31 cellular contexts compared by ENCODE assay signal in genomic region chr2:102764083-102764482, GRCh38. TPM values are rescaled to one million over a fixed set of nuclear protein-coding genes. Genes with fewer than 3 reads are reported as not detected.
A peak's percentile ranks its signal among the peaks of the same experiment; 100 is the strongest.
DNase-seq lines count a peak whose midpoint lies in the region; ATAC-seq and TF ChIP-seq lines count a peak whose summit lies in the region.
"Had no signal": no experiment of that assay in that cellular context is flagged by ENCODE, and none has a peak within 500 bp of the region (broad histone marks: within the 10 kb centered on the region; RNA-seq: fewer than 3 reads in every experiment).

No MANE protein-coding gene starts in this region.

- POLR2A ChIA-PET in IMR-90 (lab: Charles Lee; ENCODE audit: unreplicated experiment): no interaction called here

- H3K4me3 ChIP-seq in IMR-90 (ENCODE audit: insufficient read depth, low read depth, low read length): no peak overlapping the region
- H3K4me3 ChIP-seq in fibroblast of mammary gland (ENCODE audit: control insufficient read depth, low read depth, low read length): no peak overlapping the region
- no peak overlapping the region for H3K4me3 ChIP-seq in WERI-Rb-1 (ENCODE audit: low read depth, low read length)
- H3K4me3 ChIP-seq: BLaER1, cardiac muscle cell, GM23248, hepatocyte, Peyer's patch, sigmoid colon had no signal

- CTCF ChIA-PET in IMR-90 (lab: Yijun Ruan, JAX): interaction anchor here (0.6 to 3.1 kb wide), 3 partner anchors 11 to 232 kb away, joined by 4 to 12 read pairs (median 4); no protein-coding TSS in a partner anchor

- no peak overlapping the region for H4K91ac ChIP-seq in IMR-90 (ENCODE audit: insufficient read depth, low read depth, low read length)

- H2BK20ac ChIP-seq in IMR-90 (ENCODE audit: low read depth, low read length): no peak overlapping the region

- no peak overlapping the region for H3K4ac ChIP-seq in IMR-90 (ENCODE audit: low read depth, low read length)

- H2BK120ac ChIP-seq in IMR-90 (ENCODE audit: low read depth, low read length): no peak overlapping the region

- H3K4me2 ChIP-seq in IMR-90 (ENCODE audit: low read depth, low read length): no peak overlapping the region
- H3K4me2 ChIP-seq: BLaER1, hepatocyte had no signal

- in situ Hi-C loops in Caki2 (cut with HindIII; ENCODE audit: low pct_unique_long_range_greater_than_20kb, low sequenced_read_pairs): no loop called here
- in situ Hi-C loops in IMR-90 (cut with MboI; ENCODE audit: low sequenced_read_pairs): no loop called here

- no peaks in the 10 kb centered on the region for H3K27me3 Mint-ChIP-seq in nephron (ENCODE audit: low read depth)
- H3K27me3 Mint-ChIP-seq: activated CD4-positive, alpha-beta T cell treated with anti-CD3 and anti-CD28 coated beads, Interleukin-2, amount 10 ng/mL, durations not matched to agents 24 days and 14 days; memory B cell had no signal

- peaks cover 22% of the 10 kb centered on the region for H3K4me1 Mint-ChIP-seq in nephron
- H3K4me1 Mint-ChIP-seq: activated CD4-positive, alpha-beta T cell treated with anti-CD3 and anti-CD28 coated beads, Interleukin-2, amount 10 ng/mL, durations not matched to agents 24 days and 14 days; memory B cell; neural crest cell; stimulated activated effector memory CD8-positive, alpha-beta T cell treated with anti-CD3 and anti-CD28 coated beads, Interleukin-12 subunit alpha, Interleukin-12 subunit beta, amount 100 ng/mL, for 72 hours had no signal

- WGBS in IMR-90 (ENCODE audit: extremely low coverage in 2 of 2, insufficient read length in 1 of 2), 2 experiments: no CpG with 5 or more reads among the region's 6 CpGs

- no peak overlapping the region for H3K18ac ChIP-seq in IMR-90 (ENCODE audit: low read depth, low read length)

- H3K4me1 ChIP-seq in IMR-90 (ENCODE audit: control insufficient read depth, insufficient read depth, low read length): no peaks in the 10 kb centered on the region
- H3K4me1 ChIP-seq: parathyroid adenoma, Peyer's patch, sigmoid colon had no signal

- BruUV-seq in IMR-90 (replicated peaks; lab: Mats Ljungman, UMichigan): no TSS peak

- no peak overlapping the region for H3K27ac Mint-ChIP-seq in nephron
- H3K27ac Mint-ChIP-seq: activated CD4-positive, alpha-beta T cell treated with anti-CD3 and anti-CD28 coated beads, Interleukin-2, amount 10 ng/mL, durations not matched to agents 24 days and 14 days; activated naive CD4-positive, alpha-beta T cell treated with anti-CD3 and anti-CD28 coated beads, Interleukin-2, amount 50 U/mL, for 72 hours; memory B cell; stimulated activated effector memory CD8-positive, alpha-beta T cell treated with anti-CD3 and anti-CD28 coated beads, Interleukin-12 subunit alpha, Interleukin-12 subunit beta, amount 100 ng/mL, for 72 hours had no signal

- H3K9ac ChIP-seq in IMR-90 (ENCODE audit: low read depth, low read length): no peak overlapping the region
- H3K9ac ChIP-seq: BLaER1, GM23248, parathyroid adenoma had no signal

- H4K5ac ChIP-seq in IMR-90 (ENCODE audit: low read depth, low read length): no peak overlapping the region

- peaks cover 21% of the 10 kb centered on the region for H3K36me3 Mint-ChIP-seq in nephron (ENCODE audit: low read depth)
- H3K36me3 Mint-ChIP-seq: stimulated activated effector memory CD8-positive, alpha-beta T cell treated with anti-CD3 and anti-CD28 coated beads, Interleukin-12 subunit alpha, Interleukin-12 subunit beta, amount 100 ng/mL, for 72 hours had no signal

- no peak overlapping the region for H3K27ac ChIP-seq in IMR-90 (ENCODE audit: insufficient read depth, low read length)
- H3K27ac ChIP-seq in WERI-Rb-1: no peak overlapping the region
- H3K27ac ChIP-seq: BLaER1, cardiac muscle cell, GM23248, hepatocyte, parathyroid adenoma, Peyer's patch, sigmoid colon had no signal

- no peak overlapping the region for H3K56ac ChIP-seq in IMR-90 (ENCODE audit: extremely low read depth, insufficient read depth, low read length)

- no peaks in the 10 kb centered on the region for H4K20me1 ChIP-seq in IMR-90 (ENCODE audit: insufficient read depth, low read length)
- H4K20me1 ChIP-seq: BLaER1 had no signal

- H3K36me3 ChIP-seq in IMR-90 (ENCODE audit: control insufficient read depth, insufficient read depth, low read length) (no peaks in the 10 kb centered on the region), WERI-Rb-1 (no peaks in the 10 kb centered on the region)
- H3K36me3 ChIP-seq: cardiac muscle cell, Peyer's patch, sigmoid colon had no signal

- no peak overlapping the region for H2AK5ac ChIP-seq in IMR-90 (ENCODE audit: low read depth, low read length)

- dilution Hi-C loops in IMR-90 (cut with HindIII; ENCODE audit: low sequenced_read_pairs, unreplicated experiment): no loop called here

- H2BK15ac ChIP-seq in IMR-90 (ENCODE audit: low read depth, low read length): no peak overlapping the region

- no peak overlapping the region for H4K8ac ChIP-seq in IMR-90 (ENCODE audit: low read depth in 2 of 2, low read length in 2 of 2)

- H3K27me3 ChIP-seq in IMR-90 (ENCODE audit: control insufficient read depth, insufficient read depth, low read length) (no peaks in the 10 kb centered on the region), WERI-Rb-1 (ENCODE audit: insufficient read depth, low read depth, severe bottlenecking) (no peaks in the 10 kb centered on the region)
- H3K27me3 ChIP-seq: BLaER1, cardiac muscle cell, hepatocyte, Peyer's patch, sigmoid colon had no signal

- H3K4me3 Mint-ChIP-seq in nephron: peak overlapping the region in 2 of 3 experiments; percentile 71 to 77
- H3K4me3 Mint-ChIP-seq: activated CD4-positive, alpha-beta T cell treated with anti-CD3 and anti-CD28 coated beads, Interleukin-2, amount 10 ng/mL, durations not matched to agents 24 days and 14 days; memory B cell; neural crest cell; stimulated activated effector memory CD8-positive, alpha-beta T cell treated with anti-CD3 and anti-CD28 coated beads, Interleukin-12 subunit alpha, Interleukin-12 subunit beta, amount 100 ng/mL, for 72 hours had no signal

- H2AK9ac ChIP-seq in IMR-90 (replicated peaks; ENCODE audit: low read depth, low read length, poor library complexity): no peak overlapping the region

- TF ChIP-seq RAD21 in IMR-90 (IDR thresholded peaks at IDR 0.05; ENCODE audit: low read length): no peak

- no peak overlapping the region for H3K14ac ChIP-seq in IMR-90 (replicated peaks; ENCODE audit: low read depth, low read length)

- H2BK5ac ChIP-seq in IMR-90 (ENCODE audit: low read depth, low read length, poor library complexity, severe bottlenecking): no peak overlapping the region

- no peaks in the 10 kb centered on the region for H3K79me1 ChIP-seq in IMR-90 (ENCODE audit: low read depth in 1 of 2, low read length in 2 of 2)

- H3K9me3 ChIP-seq in IMR-90 (ENCODE audit: control insufficient read depth, insufficient read depth, low read length) (no peaks in the 10 kb centered on the region), WERI-Rb-1 (ENCODE audit: severe bottlenecking) (no peaks in the 10 kb centered on the region)
- H3K9me3 ChIP-seq: BLaER1, Peyer's patch, sigmoid colon had no signal

- intact Hi-C loops in IMR-90 (cut with micrococcal nuclease): no loop called here

- no peaks in the 10 kb centered on the region for H3K9me1 ChIP-seq in IMR-90 (ENCODE audit: insufficient read depth, low read length)

- no peaks in the 10 kb centered on the region for H3K9me3 Mint-ChIP-seq in nephron
- H3K9me3 Mint-ChIP-seq: activated CD4-positive, alpha-beta T cell treated with anti-CD3 and anti-CD28 coated beads, Interleukin-2, amount 10 ng/mL, durations not matched to agents 24 days and 14 days; activated naive CD4-positive, alpha-beta T cell treated with anti-CD3 and anti-CD28 coated beads, Interleukin-2, amount 50 U/mL, for 72 hours; memory B cell; neural crest cell; stimulated activated effector memory CD8-positive, alpha-beta T cell treated with anti-CD3 and anti-CD28 coated beads, Interleukin-12 subunit alpha, Interleukin-12 subunit beta, amount 100 ng/mL, for 72 hours had no signal

- H2AFZ ChIP-seq in IMR-90 (replicated peaks; ENCODE audit: low read length, poor library complexity): no peak overlapping the region
- H2AFZ ChIP-seq: GM23248, hepatocyte, parathyroid adenoma had no signal

- TF ChIP-seq POLR2A in IMR-90 (IDR thresholded peaks at IDR 0.05; ENCODE audit: low read depth, low read length): no peak

- ATAC-seq in IMR-90 (ENCODE audit: low read depth) (no peak), GM19463 (IDR thresholded peaks at IDR 0.05; ENCODE audit: unreplicated experiment) (no peak)
- ATAC-seq: esophagus mucosa; left colon; stimulated activated effector memory CD8-positive, alpha-beta T cell treated with anti-CD3 and anti-CD28 coated beads, Interleukin-12 subunit alpha, Interleukin-12 subunit beta, amount 100 ng/mL, for 72 hours had no signal

- no peak for TF ChIP-seq CTCF in IMR-90 (conservative IDR thresholded peaks at IDR 0.05; ENCODE audit: low read depth, low read length)
- TF ChIP-seq CTCF in fibroblast of mammary gland (conservative IDR thresholded peaks at IDR 0.05; ENCODE audit: control insufficient read depth, insufficient read depth, low read depth, low read length): no peak
- TF ChIP-seq CTCF in nephron (IDR thresholded peaks at IDR 0.05; ENCODE audit: unreplicated experiment in 3 of 3): no peak
- TF ChIP-seq CTCF in WERI-Rb-1 (IDR thresholded peaks at IDR 0.05; ENCODE audit: low read depth, low read length): no peak

- H3K23ac ChIP-seq in IMR-90 (ENCODE audit: low read depth, low read length): no peak overlapping the region

- DNase-seq in Caki2 (ENCODE audit: low read depth) (peak; percentile 27), IMR-90 (peak; percentile 20), fibroblast of mammary gland (ENCODE audit: low read depth) (peak; percentile 25), WERI-Rb-1 (no peak)
- no peak for DNase-seq in stimulated activated CD4-positive, alpha-beta T cell treated with anti-CD3 and anti-CD28 coated beads, Interleukin-1b, Interleukin-23, amount 100 ng/mL, for 48 hours
- DNase-seq: activated CD4-positive, alpha-beta T cell treated with anti-CD3 and anti-CD28 coated beads, Interleukin-2, amount 10 ng/mL, durations not matched to agents 24 days and 14 days; activated CD8-positive, alpha-beta memory T cell treated with anti-CD3 and anti-CD28 coated beads for 24 hours; activated T-cell treated with anti-CD3 and anti-CD28 coated beads for 4 hours; amygdala; cortex of kidney; DMS153; GM23248; left colon; NCI-H2171; NCI-H82; Peyer's patch; sigmoid colon; SW 1271; T1000; trophoblast cell had no signal

TF ChIP-seq in IMR-90, 13 proteins besides CTCF, POLR2A, EP300 and RAD21 (continues in another document):
- TF ChIP-seq RFX5 (IDR thresholded peaks at IDR 0.05; ENCODE audit: low read depth, low read length): no peak

RNA-seq across cellular contexts. Expression of gene TMEM182, which starts 2.3 kb away (rescaled TPM):
- 5.2 and 5.8 TPM in 2 replicates for total RNA-seq in Caki2 (2014; rRNA removed; shearing (Covaris generic); ENCODE audit: low replicate concordance)
- 1.3 and 1.4 TPM in 2 replicates for total RNA-seq in IMR-90 (2012; rRNA removed)
- 0.89 and 1.4 TPM in 2 replicates for polyA plus RNA-seq in IMR-90 (2012; rRNA removed)
- polyA plus RNA-seq in IMR-90 (2012; cell fraction: cytosol; rRNA removed): 0.39 and 0.76 TPM in 2 replicates
- 0.14 and 1.2 TPM in 2 replicates for polyA plus RNA-seq in IMR-90 (2012; cell fraction: nucleus; rRNA removed; ENCODE audit: low replicate concordance)

Comparison
In these comparisons a context has a peak if more than half of its experiments do, and no peak if none do; other contexts are left out.
1. DNase-seq: peak in Caki2 (single experiment), IMR-90 (single experiment) and fibroblast of mammary gland (single experiment); none in WERI-Rb-1 (single experiment) and stimulated activated CD4-positive, alpha-beta T cell treated with anti-CD3 and anti-CD28 coated beads, Interleukin-1b, Interleukin-23, amount 100 ng/mL, for 48 hours (single experiment).